21 cellular contexts compared by ENCODE assay signal in genomic region chr14:102512713-102513373, GRCh38. TPM values are rescaled to one million over a fixed set of nuclear protein-coding genes. Genes with fewer than 3 reads are reported as not detected.
DNase-seq lines count a peak whose midpoint lies in the region; ATAC-seq, FAIRE-seq and TF ChIP-seq lines count a peak whose summit lies in the region.
"Had no signal": no experiment of that assay in that cellular context is flagged by ENCODE, and none has a peak within 500 bp of the region (broad histone marks: within the 10 kb centered on the region; RNA-seq: fewer than 3 reads in every experiment).

No MANE protein-coding gene starts in this region.

- no peaks in the 10 kb centered on the region for H3K27me3 ChIP-seq in astrocyte (ENCODE audit: insufficient read depth, low read length)
- H3K27me3 ChIP-seq: Peyer's patch, SJSA1 had no signal

- H2AFZ ChIP-seq in astrocyte (ENCODE audit: low read depth, low read length), result no peak overlapping the region

- H3K4me1 ChIP-seq in HEK293 (ENCODE audit: control insufficient read depth, insufficient read depth, low read length) (peaks cover 3% of the 10 kb centered on the region; the same call in 1 of the 2 replicates), astrocyte (ENCODE audit: insufficient read depth, low read length) (peaks cover 7% of the 10 kb centered on the region)

- peaks cover 0 to 3% of the 10 kb centered on the region in 2 experiments; a peak in 1 of 3 replicates for H3K36me3 ChIP-seq in HEK293 (ENCODE audit: control insufficient read depth in 2 of 2, insufficient read depth in 1 of 2, low read length in 2 of 2)
- no peaks in the 10 kb centered on the region for H3K36me3 ChIP-seq in astrocyte (ENCODE audit: insufficient read depth, low read length)
- H3K36me3 ChIP-seq: Peyer's patch had no signal

- H3K9me3 Mint-ChIP-seq in astrocyte (ENCODE audit: unreplicated experiment) (no peaks in the 10 kb centered on the region), nephron (no peaks in the 10 kb centered on the region)
- H3K9me3 Mint-ChIP-seq in stimulated activated naive B cell treated with anti-CD40 and anti-IgM and Interleukin-4, amounts not matched to agents 10 μg/mL and 1 μg/mL and 100 μg/mL, for 72 hours, result no peaks in the 10 kb centered on the region
- H3K9me3 Mint-ChIP-seq: HFFc6 had no signal

- H3K27me3 Mint-ChIP-seq in astrocyte (ENCODE audit: low read depth, unreplicated experiment) (peaks cover 11% of the 10 kb centered on the region), nephron (ENCODE audit: low read depth) (peaks cover 7% of the 10 kb centered on the region)
- H3K27me3 Mint-ChIP-seq in stimulated activated naive B cell treated with anti-CD40 and anti-IgM and Interleukin-4, amounts not matched to agents 10 μg/mL and 1 μg/mL and 100 μg/mL, for 72 hours, result peaks cover 26 to 32% of the 10 kb centered on the region in 2 donors

- FAIRE-seq in astrocyte (lab: Jason Lieb, UNC), result no peak
- FAIRE-seq: H54 had no signal

- H3K4me3 Mint-ChIP-seq in astrocyte (ENCODE audit: unreplicated experiment) (no peak overlapping the region), nephron (peak overlapping the region; percentile 29 to 64 (median 34))
- H3K4me3 Mint-ChIP-seq in stimulated activated naive B cell treated with anti-CD40 and anti-IgM and Interleukin-4, amounts not matched to agents 10 μg/mL and 1 μg/mL and 100 μg/mL, for 72 hours, result no peak overlapping the region
- H3K4me3 Mint-ChIP-seq: HFFc6 had no signal

- DNase-seq in astrocyte (ENCODE audit: low read depth) (no peak), iPS-NIHi11 (ENCODE audit: low spot score) (no peak)
- no peak for DNase-seq in stimulated activated naive B cell treated with anti-CD40 and anti-IgM and Interleukin-4, amounts not matched to agents 10 μg/mL and 1 μg/mL and 100 μg/mL, for 72 hours
- DNase-seq: Caco-2; CD4-positive, alpha-beta memory T cell; DMS 273 treated with DMSO at 0.1 percent for 48 hours; DMS79 treated with DMSO at 0.1 percent for 48 hours; HFFc6; NCI-H1092 treated with DMSO at 0.1 percent for 48 hours; NCI-H1436 treated with DMSO at 0.1 percent for 48 hours; NCI-H1930; Peyer's patch had no signal

- CTCF ChIA-PET in HEK293 (lab: Yijun Ruan, JAX), result interaction anchor here (3.9 kb wide), 1 partner anchor 75 kb away, joined by 30 read pairs; no protein-coding TSS in a partner anchor

- H3K27ac ChIP-seq in HEK293 (ENCODE audit: extremely low read depth, low read depth, low read length) (no peak overlapping the region), astrocyte (ENCODE audit: low read depth, low read length) (no peak overlapping the region)
- H3K27ac ChIP-seq: HL-60, KMS-11, SJSA1 had no signal

- peaks cover 6% of the 10 kb centered on the region for H3K79me2 ChIP-seq in astrocyte (ENCODE audit: insufficient read depth, low read length)

- POLR2A ChIA-PET in HEK293 (lab: Yijun Ruan, JAX), result no interaction called here

- H3K4me1 Mint-ChIP-seq in astrocyte (ENCODE audit: low read depth, unreplicated experiment) (no peaks in the 10 kb centered on the region), nephron (no peaks in the 10 kb centered on the region)
- peaks cover 21 to 28% of the 10 kb centered on the region in 2 donors for H3K4me1 Mint-ChIP-seq in stimulated activated naive B cell treated with anti-CD40 and anti-IgM and Interleukin-4, amounts not matched to agents 10 μg/mL and 1 μg/mL and 100 μg/mL, for 72 hours

- H3K4me2 ChIP-seq in astrocyte (ENCODE audit: low read length), result no peak overlapping the region
- H3K4me2 ChIP-seq: KMS-11 had no signal

- H4K20me1 ChIP-seq in astrocyte (ENCODE audit: insufficient read depth, low read length), result no peaks in the 10 kb centered on the region

- H3K4me3 ChIP-seq in HEK293 (ENCODE audit: low read depth, low read length), result no peak overlapping the region
- no peak overlapping the region for H3K4me3 ChIP-seq in astrocyte (ENCODE audit: insufficient read depth, low read depth, low read length)
- H3K4me3 ChIP-seq: Peyer's patch, SJSA1 had no signal

- H3K27ac Mint-ChIP-seq in astrocyte (ENCODE audit: unreplicated experiment) (peak overlapping the region; percentile 18), nephron (no peak overlapping the region)
- peak overlapping the region; percentile 56 for H3K27ac Mint-ChIP-seq in stimulated activated naive B cell treated with anti-CD40 and anti-IgM and Interleukin-4, amounts not matched to agents 10 μg/mL and 1 μg/mL and 100 μg/mL, for 72 hours
- H3K27ac Mint-ChIP-seq: CD4-positive, alpha-beta memory T cell; HFFc6 had no signal

- H3K9me3 ChIP-seq in HEK293 (ENCODE audit: control insufficient read depth, insufficient read depth, low read depth, low read length) (no peaks in the 10 kb centered on the region), astrocyte (ENCODE audit: insufficient read depth, low read depth, low read length) (no peaks in the 10 kb centered on the region)
- H3K9me3 ChIP-seq: Caco-2, Peyer's patch had no signal

- ATAC-seq in stimulated activated naive B cell treated with anti-CD40 and anti-IgM and Interleukin-4, amounts not matched to agents 10 μg/mL and 1 μg/mL and 100 μg/mL, for 72 hours (replicated peaks), result no peak
- ATAC-seq in GM18520 (IDR thresholded peaks at IDR 0.05; ENCODE audit: unreplicated experiment), result no peak
- ATAC-seq in GM19397 (IDR thresholded peaks at IDR 0.05; ENCODE audit: unreplicated experiment), result no peak
- ATAC-seq: Right ventricle myocardium inferior had no signal

- no peak overlapping the region for H3K9ac ChIP-seq in astrocyte (ENCODE audit: low read length)
- H3K9ac ChIP-seq: KMS-11 had no signal

- TF ChIP-seq CTCF in HEK293 (tag by site-specific recombination; IDR thresholded peaks at IDR 0.05) (no peak), astrocyte (IDR thresholded peaks at IDR 0.05; ENCODE audit: insufficient read depth, low read depth, low read length) (no peak), nephron (IDR thresholded peaks at IDR 0.05; ENCODE audit: unreplicated experiment in 3 of 3) (no peak)

- H3K36me3 Mint-ChIP-seq in astrocyte (ENCODE audit: low read depth, unreplicated experiment) (peaks cover 4% of the 10 kb centered on the region), nephron (ENCODE audit: low read depth) (no peaks in the 10 kb centered on the region)
- H3K36me3 Mint-ChIP-seq in stimulated activated naive B cell treated with anti-CD40 and anti-IgM and Interleukin-4, amounts not matched to agents 10 μg/mL and 1 μg/mL and 100 μg/mL, for 72 hours, result peaks cover 4 to 5% of the 10 kb centered on the region in 2 donors
- H3K36me3 Mint-ChIP-seq: CD4-positive, alpha-beta memory T cell had no signal

TF ChIP-seq in HEK293, 187 proteins besides CTCF, POLR2A, EP300 and RAD21:
- 0 out of 2 replicates have a peak, but pooled peaks have one; percentile 15 for TF ChIP-seq HIC1 (tag by site-specific recombination; IDR thresholded peaks at IDR 0.05)
- no peak for TF ChIP-seq PRDM1 (tag by site-specific recombination; IDR thresholded peaks at IDR 0.05)

RNA-seq across cellular contexts. Expression of gene ANKRD9, which starts 3.3 kb away (rescaled TPM):
- 7.9 and 9.4 TPM in 2 replicates for total RNA-seq in astrocyte

Comparison
In these comparisons a context has a peak if more than half of its experiments do, and no peak if none do; other contexts are left out.
1. H3K27ac Mint-ChIP-seq: peak in astrocyte (single experiment) and stimulated activated naive B cell treated with anti-CD40 and anti-IgM and Interleukin-4, amounts not matched to agents 10 μg/mL and 1 μg/mL and 100 μg/mL, for 72 hours (single experiment); none in nephron (0 of 3).
2. H3K4me3 Mint-ChIP-seq: peak in nephron (3 of 3); none in astrocyte (single experiment) and stimulated activated naive B cell treated with anti-CD40 and anti-IgM and Interleukin-4, amounts not matched to agents 10 μg/mL and 1 μg/mL and 100 μg/mL, for 72 hours (0 of 2).